In genomic region chr17:60095830-60096229, GRCh38 we compare ENCODE assay signal across 26 cellular contexts. TPM values are rescaled to one million over a fixed set of nuclear protein-coding genes. Genes with fewer than 3 reads are reported as not detected.
A peak's percentile ranks its signal among the peaks of the same experiment; 100 is the strongest.
DNase-seq lines count a peak whose midpoint lies in the region; ATAC-seq, FAIRE-seq and TF ChIP-seq lines count a peak whose summit lies in the region.
"Had no signal": no experiment of that assay in that cellular context is flagged by ENCODE, and none has a peak within 500 bp of the region (broad histone marks: within the 10 kb centered on the region; RNA-seq: fewer than 3 reads in every experiment).

No MANE protein-coding gene starts in this region.

- H3K9ac ChIP-seq in IMR-90 (ENCODE audit: low read depth, low read length) (no peak overlapping the region), endodermal cell (ENCODE audit: extremely low read depth, low read length, poor library complexity, severe bottlenecking) (no peak overlapping the region)

- H3K27ac ChIP-seq in heart left ventricle (no peak overlapping the region), IMR-90 (ENCODE audit: insufficient read depth, low read length) (no peak overlapping the region), endodermal cell (ENCODE audit: low read depth, low read length) (no peak overlapping the region)
- H3K27ac ChIP-seq: C4-2B, RWPE1 had no signal

- H3K4me3 ChIP-seq in heart left ventricle (no peak overlapping the region), IMR-90 (ENCODE audit: insufficient read depth, low read depth, low read length) (no peak overlapping the region), endodermal cell (ENCODE audit: low read length) (no peak overlapping the region)

- no peaks in the 10 kb centered on the region for H3K27me3 ChIP-seq in heart left ventricle
- no peaks in the 10 kb centered on the region for H3K27me3 ChIP-seq in IMR-90 (ENCODE audit: control insufficient read depth, insufficient read depth, low read length)
- H3K27me3 ChIP-seq in endodermal cell (ENCODE audit: control insufficient read depth, insufficient read depth, low read length, poor library complexity, severe bottlenecking), result no peaks in the 10 kb centered on the region

- no peak overlapping the region for H2BK120ac ChIP-seq in IMR-90 (ENCODE audit: low read depth, low read length)

- no peaks in the 10 kb centered on the region for H3K4me1 Mint-ChIP-seq in endodermal cell

- TF ChIP-seq POLR2A in heart left ventricle (IDR thresholded peaks at IDR 0.05) (no peak), IMR-90 (IDR thresholded peaks at IDR 0.05; ENCODE audit: low read depth, low read length) (no peak)

- H4K91ac ChIP-seq in IMR-90 (ENCODE audit: insufficient read depth, low read depth, low read length), result no peak overlapping the region; the same call in 1 of the 2 replicates

- H3K23ac ChIP-seq in IMR-90 (ENCODE audit: low read depth, low read length), result no peak overlapping the region

- peaks cover 0 to 28% (median 0%) of the 10 kb centered on the region in 12 donors for H3K4me1 ChIP-seq in heart left ventricle
- peaks cover 12% of the 10 kb centered on the region for H3K4me1 ChIP-seq in IMR-90 (ENCODE audit: control insufficient read depth, insufficient read depth, low read length)
- H3K4me1 ChIP-seq in endodermal cell (ENCODE audit: control insufficient read depth, insufficient read depth, low read length), result no peaks in the 10 kb centered on the region
- H3K4me1 ChIP-seq: Caco-2 had no signal

- H3K18ac ChIP-seq in IMR-90 (ENCODE audit: low read depth, low read length), result no peak overlapping the region

- H3K14ac ChIP-seq in IMR-90 (replicated peaks; ENCODE audit: low read depth, low read length), result no peak overlapping the region

- no peak for TF ChIP-seq RAD21 in IMR-90 (IDR thresholded peaks at IDR 0.05; ENCODE audit: low read length)

- no peak overlapping the region for H3K56ac ChIP-seq in IMR-90 (ENCODE audit: extremely low read depth, insufficient read depth, low read length)

- H2AK9ac ChIP-seq in IMR-90 (replicated peaks; ENCODE audit: low read depth, low read length, poor library complexity), result no peak overlapping the region

- in situ Hi-C loops in IMR-90 (cut with MboI; ENCODE audit: low sequenced_read_pairs), result no loop called here

- no peak overlapping the region for H4K5ac ChIP-seq in IMR-90 (ENCODE audit: low read depth, low read length)

- no peak overlapping the region for H2BK15ac ChIP-seq in IMR-90 (ENCODE audit: low read depth, low read length)

- no peaks in the 10 kb centered on the region for H3K27me3 Mint-ChIP-seq in endodermal cell (ENCODE audit: insufficient read depth)

- H3K9me3 ChIP-seq in heart left ventricle (peaks cover 0 to 13% (median 3%) of the 10 kb centered on the region in 12 donors), IMR-90 (ENCODE audit: control insufficient read depth, insufficient read depth, low read length) (no peaks in the 10 kb centered on the region), endodermal cell (ENCODE audit: control insufficient read depth, low read length) (peaks cover 12% of the 10 kb centered on the region)

- peaks cover 8% of the 10 kb centered on the region for H3K9me1 ChIP-seq in IMR-90 (ENCODE audit: insufficient read depth, low read length)

- POLR2A ChIA-PET in IMR-90 (lab: Charles Lee; ENCODE audit: unreplicated experiment), result no interaction called here

- H3K79me1 ChIP-seq in IMR-90 (ENCODE audit: low read depth in 1 of 2, low read length in 2 of 2), result peaks cover 0 to 9% of the 10 kb centered on the region in 2 experiments; a peak in 2 of 4 replicates

- peak; percentile 55 for FAIRE-seq in urothelium cell line (lab: Jason Lieb, UNC)
- FAIRE-seq: G401.6, H1 had no signal

- TF ChIP-seq CTCF in heart left ventricle (IDR thresholded peaks at IDR 0.05) (no peak), IMR-90 (conservative IDR thresholded peaks at IDR 0.05; ENCODE audit: low read depth, low read length) (no peak), endodermal cell (conservative IDR thresholded peaks at IDR 0.05) (no peak)

- ATAC-seq in heart left ventricle, result peak in 3 of 4 donors; percentile 32 to 49 (median 39)
- no peak for ATAC-seq in left cardiac atrium
- no peak for ATAC-seq in IMR-90 (ENCODE audit: low read depth)
- ATAC-seq: CD8-positive, alpha-beta T cell; Panc1 had no signal

- H2BK5ac ChIP-seq in IMR-90 (ENCODE audit: low read depth, low read length, poor library complexity, severe bottlenecking), result no peak overlapping the region

- peak overlapping the region; percentile 20; the same call in 1 of the 2 replicates for H2BK20ac ChIP-seq in IMR-90 (ENCODE audit: low read depth, low read length)

- no peak overlapping the region for H3K4me3 Mint-ChIP-seq in endodermal cell
- H3K4me3 Mint-ChIP-seq: CD8-positive, alpha-beta T cell had no signal

- peaks cover 28% of the 10 kb centered on the region for H3K9me3 Mint-ChIP-seq in endodermal cell

- peak overlapping the region; percentile 45; the same call in 1 of the 2 replicates for H3K4ac ChIP-seq in IMR-90 (ENCODE audit: low read depth, low read length)

- BruUV-seq in IMR-90 (replicated peaks; lab: Mats Ljungman, UMichigan), result no TSS peak

- WGBS in heart left ventricle, 4 donors, result 32 to 54% (median 40%) methylated on average over 4 of the region's 4 CpGs
- 60% methylated on average over 1 of the region's 4 CpGs; no CpG with 5 or more reads in 1 of the 2 experiments for WGBS in IMR-90 (ENCODE audit: extremely low coverage in 2 of 2, insufficient read length in 1 of 2), 2 experiments
- WGBS in endodermal cell (ENCODE audit: insufficient coverage in 1 of 2, insufficient read length in 1 of 2), 2 experiments, result 70 to 92% methylated on average over 3 to 4 of the region's 4 CpGs

- dilution Hi-C loops in IMR-90 (cut with HindIII; ENCODE audit: low sequenced_read_pairs, unreplicated experiment), result no loop called here

- DNase-seq in heart left ventricle (peak in 1 of 5 donors; percentile 38), left cardiac atrium (no peak), IMR-90 (no peak), endodermal cell (peak; percentile 26), urothelium cell line (ENCODE audit: low spot score) (no peak), NCI-H526 (lab: John Stamatoyannopoulos, UW) (no peak), HuH-7.5 (ENCODE audit: low spot score) (no peak)
- DNase-seq: Caco-2; CD8-positive, alpha-beta T cell; HCEC 1CT; Kasumi-1; NCI-H1092 treated with DMSO at 0.1 percent for 48 hours; NCI-H1436; NCI-H187; NCI-H2081 treated with DMSO at 0.1 percent for 48 hours; NCI-H524 treated with DMSO at 0.1 percent for 48 hours; NCI-H82; SHP77 treated with DMSO at 0.1 percent for 48 hours had no signal

- H3K36me3 ChIP-seq in heart left ventricle, result no peaks in the 10 kb centered on the region
- H3K36me3 ChIP-seq in IMR-90 (ENCODE audit: control insufficient read depth, insufficient read depth, low read length), result no peaks in the 10 kb centered on the region
- no peaks in the 10 kb centered on the region for H3K36me3 ChIP-seq in endodermal cell (ENCODE audit: control insufficient read depth, insufficient read depth, low read length)

- H4K20me1 ChIP-seq in IMR-90 (ENCODE audit: insufficient read depth, low read length), result no peaks in the 10 kb centered on the region

- CTCF ChIA-PET in IMR-90 (lab: Yijun Ruan, JAX), result no interaction called here

- H3K36me3 Mint-ChIP-seq in endodermal cell (ENCODE audit: low read depth), result no peaks in the 10 kb centered on the region
- H3K36me3 Mint-ChIP-seq: CD8-positive, alpha-beta T cell had no signal

- no peak overlapping the region for H3K27ac Mint-ChIP-seq in endodermal cell
- H3K27ac Mint-ChIP-seq: CD8-positive, alpha-beta T cell had no signal

- H3K4me2 ChIP-seq in IMR-90 (ENCODE audit: low read depth, low read length), result no peak overlapping the region

- intact Hi-C loops in heart left ventricle (cut with DNase I) (no loop called here), left cardiac atrium (cut with DNase I) (no loop called here), IMR-90 (cut with micrococcal nuclease) (no loop called here)

- no peak overlapping the region for H2AK5ac ChIP-seq in IMR-90 (ENCODE audit: low read depth, low read length)

- H4K8ac ChIP-seq in IMR-90 (ENCODE audit: low read depth in 2 of 2, low read length in 2 of 2), result no peak overlapping the region

- no peak overlapping the region for H2AFZ ChIP-seq in IMR-90 (replicated peaks; ENCODE audit: low read length, poor library complexity)

TF ChIP-seq in IMR-90, 13 proteins besides CTCF, POLR2A, EP300 and RAD21 (continues in another document):
- no peak for TF ChIP-seq ELK1 (IDR thresholded peaks at IDR 0.05; ENCODE audit: borderline replicate concordance, low read depth, low read length)
- no peak for TF ChIP-seq RFX5 (IDR thresholded peaks at IDR 0.05; ENCODE audit: low read depth, low read length)
- TF ChIP-seq SMC3 (IDR thresholded peaks at IDR 0.05; ENCODE audit: low read depth, low read length), result no peak
- no peak for TF ChIP-seq MXI1 (IDR thresholded peaks at IDR 0.05; ENCODE audit: borderline replicate concordance, low read depth, low read length)

RNA-seq across cellular contexts. Expression of gene HEATR6, which starts 17.1 kb away (rescaled TPM):
- total RNA-seq in heart left ventricle (10 to 100 TPM in 8 of 9 donors, 1 to 10 TPM in 1; 9.3 to 17.8 (median 12.4) TPM), left cardiac atrium (10 to 100 TPM; 11.9 to 13.3 TPM), IMR-90 (2012; rRNA removed) (25.6 and 27.6 TPM in 2 replicates), endodermal cell (10 to 100 TPM; 25.5 to 27.6 TPM)
- polyA plus RNA-seq in heart left ventricle (1 to 10 TPM; 5.7 to 8.7 TPM), IMR-90 (2012; rRNA removed) (16.7 and 20.2 TPM in 2 replicates)
- polyA plus RNA-seq in IMR-90 (2012; cell fraction: cytosol; rRNA removed), result 6.2 and 14.9 TPM in 2 replicates
- polyA plus RNA-seq in IMR-90 (2012; cell fraction: nucleus; rRNA removed; ENCODE audit: low replicate concordance), result 38.1 and 58.8 TPM in 2 replicates
- 27.8 TPM for polyA plus RNA-seq in endodermal cell (2013, experiment 1 of 2)
- polyA plus RNA-seq in endodermal cell (2013, experiment 2 of 2), result 23.5 TPM

RNA-seq across cellular contexts. Expression of gene CA4, which starts 53.9 kb away (rescaled TPM):
- total RNA-seq in heart left ventricle (10 to 100 TPM; 12.4 to 20.4 (median 17.1) TPM), left cardiac atrium (10 to 100 TPM in 1 of 2 donors, 1 to 10 TPM in 1; 3.1 to 10.8 TPM), IMR-90 (2012; rRNA removed) (not detected in 2 replicates), endodermal cell (1 to 10 TPM; 1.5 to 3.0 TPM)
- polyA plus RNA-seq in heart left ventricle (10 to 100 TPM; 21.0 to 54.0 TPM), IMR-90 (2012; rRNA removed) (not detected in 2 replicates)
- polyA plus RNA-seq in IMR-90 (2012; cell fraction: cytosol; rRNA removed), result not detected in 2 replicates
- not detected in 2 replicates for polyA plus RNA-seq in IMR-90 (2012; cell fraction: nucleus; rRNA removed; ENCODE audit: low replicate concordance)
- polyA plus RNA-seq in endodermal cell (2013, experiment 1 of 2), result 1.5 TPM
- 0.66 TPM for polyA plus RNA-seq in endodermal cell (2013, experiment 2 of 2)
- total RNA-seq: A673; Caco-2; CD8-positive, alpha-beta T cell; M059J; OCI-LY7 had no signal

Comparison
In these comparisons a context has a peak if more than half of its experiments do, and no peak if none do; other contexts are left out.
1. ATAC-seq: peak in heart left ventricle (3 of 4); none in left cardiac atrium (0 of 2) and IMR-90 (single experiment).